ENCODE assay signal across 1 cellular context in the genomic region with DNA sequence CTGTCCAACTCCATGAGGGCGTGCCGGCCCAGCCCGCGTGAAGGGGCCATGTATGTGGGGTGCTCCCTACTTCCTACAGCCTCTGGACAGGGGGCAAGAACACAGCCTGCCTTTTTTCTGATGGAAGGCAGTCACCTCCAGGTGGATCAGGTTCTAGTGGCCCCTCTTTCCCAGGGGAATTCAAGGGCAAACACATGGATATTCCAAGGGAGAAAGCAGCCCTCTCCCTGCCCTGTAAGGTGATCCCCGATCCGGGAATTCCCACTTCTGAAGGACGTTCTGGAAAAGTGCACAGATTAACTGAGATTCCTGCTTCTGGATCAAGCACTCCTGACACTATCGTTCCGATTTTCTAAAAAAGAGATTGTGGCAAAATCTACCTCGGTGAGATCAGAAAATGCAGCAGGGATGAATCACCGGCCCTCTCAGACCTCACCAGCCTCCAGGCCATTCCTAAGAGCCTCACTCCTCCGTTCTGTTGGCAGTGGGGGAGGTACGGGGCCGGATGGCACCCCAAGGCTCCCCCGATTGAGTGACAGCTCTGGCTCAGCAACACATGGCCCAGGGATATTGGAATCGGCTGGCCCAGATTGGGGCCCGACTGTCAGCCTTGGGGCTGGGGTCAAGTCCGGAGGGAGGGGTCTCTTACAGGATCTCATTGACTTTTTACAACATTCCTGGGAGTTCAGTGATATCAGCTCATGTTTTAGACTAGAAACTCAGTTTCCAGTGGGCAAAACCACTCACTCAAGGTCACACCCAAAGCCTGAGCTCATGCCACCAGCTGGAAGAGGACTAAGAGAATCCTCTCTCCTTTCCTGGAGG.
TF ChIP-seq lines count a peak whose summit lies in the region.

No MANE protein-coding gene starts in this region.

TF ChIP-seq in H1, 55 proteins besides CTCF, POLR2A, EP300 and RAD21:
- TF ChIP-seq CBX5 (IDR thresholded peaks at IDR 0.05; ENCODE audit: low read depth, low read length) (no peak), SAP30 (IDR thresholded peaks at IDR 0.05; ENCODE audit: insufficient read depth, insufficient replicate concordance, low read length) (no peak), CREB1 (IDR thresholded peaks at IDR 0.05) (no peak), KDM1A (IDR thresholded peaks at IDR 0.05; ENCODE audit: borderline replicate concordance, low read length) (no peak)
- TF ChIP-seq, protein P1, sequence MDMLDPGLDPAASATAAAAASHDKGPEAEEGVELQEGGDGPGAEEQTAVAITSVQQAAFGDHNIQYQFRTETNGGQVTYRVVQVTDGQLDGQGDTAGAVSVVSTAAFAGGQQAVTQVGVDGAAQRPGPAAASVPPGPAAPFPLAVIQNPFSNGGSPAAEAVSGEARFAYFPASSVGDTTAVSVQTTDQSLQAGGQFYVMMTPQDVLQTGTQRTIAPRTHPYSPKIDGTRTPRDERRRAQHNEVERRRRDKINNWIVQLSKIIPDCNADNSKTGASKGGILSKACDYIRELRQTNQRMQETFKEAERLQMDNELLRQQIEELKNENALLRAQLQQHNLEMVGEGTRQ (IDR thresholded peaks at IDR 0.05; ENCODE audit: low read length) = no peak
